10 cellular contexts compared by ENCODE assay signal in the genomic region with DNA sequence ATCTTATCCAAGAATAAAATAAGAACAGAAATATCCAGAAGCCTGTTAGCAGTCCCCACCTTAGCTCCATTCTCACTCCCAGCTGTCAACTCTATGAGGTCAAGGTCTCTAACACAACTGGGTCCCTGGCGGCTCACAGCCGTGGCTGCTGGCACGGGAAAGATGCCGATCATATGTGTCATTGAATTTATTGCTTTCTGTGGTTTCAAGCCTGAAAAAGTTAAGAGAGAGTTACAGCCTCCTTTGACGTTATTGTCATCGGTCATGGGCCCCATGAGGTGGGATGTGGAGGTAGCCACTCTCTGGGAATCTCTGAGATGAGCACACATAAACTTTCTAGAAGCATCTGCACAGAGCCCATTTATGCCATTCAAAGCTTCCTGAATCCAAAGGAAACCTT. TPM values are rescaled to one million over a fixed set of nuclear protein-coding genes. Genes with fewer than 3 reads are reported as not detected.
DNase-seq lines count a peak whose midpoint lies in the region; ATAC-seq and TF ChIP-seq lines count a peak whose summit lies in the region.
"Had no signal": no experiment of that assay in that cellular context is flagged by ENCODE, and none has a peak within 500 bp of the region (broad histone marks: within the 10 kb centered on the region; RNA-seq: fewer than 3 reads in every experiment).

No MANE protein-coding gene starts in this region.

- no peaks in the 10 kb centered on the region for H3K27me3 ChIP-seq in Caco-2 (replicated peaks; ENCODE audit: control insufficient read depth, insufficient read depth, low read length)
- H3K27me3 ChIP-seq in right cardiac atrium (ENCODE audit: control insufficient read depth, insufficient read depth), result no peaks in the 10 kb centered on the region

- no peak overlapping the region for H3K27ac ChIP-seq in right cardiac atrium (ENCODE audit: low read length)

- H3K9me3 Mint-ChIP-seq in Caco-2 (ENCODE audit: unreplicated experiment) (no peaks in the 10 kb centered on the region), chondrocyte (ENCODE audit: low read depth) (no peaks in the 10 kb centered on the region), nephron progenitor cell (peaks cover 4% of the 10 kb centered on the region), T-cell (peaks cover 0 to 5% (median 5%) of the 10 kb centered on the region in 3 donors)
- H3K9me3 Mint-ChIP-seq in activated CD4-positive, alpha-beta memory T cell treated with anti-CD3 and anti-CD28 coated beads for 36 hours, result no peaks in the 10 kb centered on the region

- peak; percentile 65 to 79 for DNase-seq in Caco-2
- peak; percentile 93 for DNase-seq in NCI-H226
- no peak for DNase-seq in chondrocyte (ENCODE audit: low spot score)
- peak; percentile 26 for DNase-seq in nephron progenitor cell
- DNase-seq in T-cell, result no peak
- DNase-seq in activated CD4-positive, alpha-beta memory T cell treated with anti-CD3 and anti-CD28 coated beads for 36 hours, result no peak
- DNase-seq in right cardiac atrium, result no peak
- DNase-seq in GM19240 (ENCODE audit: insufficient read length, low spot score), result no peak
- DNase-seq: activated T-cell treated with anti-CD3 and anti-CD28 coated beads, Interleukin-2, amount 50 U/mL, for 72 hours; NCI-H2081 treated with DMSO at 0.1 percent for 48 hours had no signal

- POLR2A ChIA-PET in Caco-2 (lab: Charles Lee), result interaction anchor here (0.8 kb wide), 1 partner anchor 28 kb away, joined by 3 read pairs; no protein-coding TSS in a partner anchor
- POLR2A ChIA-PET in T-cell (lab: Charles Lee), result no interaction called here
- POLR2A ChIA-PET in activated CD4-positive, alpha-beta memory T cell treated with anti-CD3 and anti-CD28 coated beads for 36 hours (lab: Charles Lee), result no interaction called here

- H3K9me3 ChIP-seq in Caco-2 (no peaks in the 10 kb centered on the region), right cardiac atrium (ENCODE audit: control insufficient read depth, low read length) (no peaks in the 10 kb centered on the region)

- ATAC-seq in T-cell (replicated peaks in 1 of 4) (no peak), right cardiac atrium (no peak)
- ATAC-seq: activated T-cell treated with anti-CD3 and anti-CD28 coated beads, Interleukin-2, amount 50 U/mL, for 72 hours had no signal

- CTCF ChIA-PET in Caco-2 (lab: Charles Lee) (interaction anchor here (1.0 kb wide), 1 partner anchor 29 kb away, joined by 3 read pairs; no protein-coding TSS in a partner anchor), T-cell (lab: Charles Lee) (no interaction called here)
- CTCF ChIA-PET in activated CD4-positive, alpha-beta memory T cell treated with anti-CD3 and anti-CD28 coated beads for 36 hours (lab: Charles Lee), result no interaction called here

- H3K27ac Mint-ChIP-seq in Caco-2 (ENCODE audit: unreplicated experiment) (peak overlapping the region; percentile 82), chondrocyte (ENCODE audit: unreplicated experiment) (peak overlapping the region; percentile 97), nephron progenitor cell (peak overlapping the region; percentile 89), T-cell (no peak overlapping the region)
- no peak overlapping the region for H3K27ac Mint-ChIP-seq in activated CD4-positive, alpha-beta memory T cell treated with anti-CD3 and anti-CD28 coated beads for 36 hours
- H3K27ac Mint-ChIP-seq: activated T-cell treated with anti-CD3 and anti-CD28 coated beads, Interleukin-2, amount 50 U/mL, for 72 hours had no signal

- H3K4me1 Mint-ChIP-seq in Caco-2 (ENCODE audit: low read depth, unreplicated experiment) (peaks cover 26% of the 10 kb centered on the region), chondrocyte (ENCODE audit: low read depth) (peaks cover 42% of the 10 kb centered on the region), nephron progenitor cell (peaks cover 36% of the 10 kb centered on the region), T-cell (peaks cover 2 to 7% (median 7%) of the 10 kb centered on the region in 3 donors)
- H3K4me1 Mint-ChIP-seq in activated CD4-positive, alpha-beta memory T cell treated with anti-CD3 and anti-CD28 coated beads for 36 hours (ENCODE audit: low read depth), result no peaks in the 10 kb centered on the region

- H3K4me3 ChIP-seq in Caco-2 (ENCODE audit: low read depth, low read length) (no peak overlapping the region), right cardiac atrium (ENCODE audit: low read length) (no peak overlapping the region)

- H3K4me1 ChIP-seq in Caco-2 (peaks cover 60% of the 10 kb centered on the region), right cardiac atrium (ENCODE audit: control insufficient read depth, insufficient read depth, low read length) (no peaks in the 10 kb centered on the region)

- H3K27me3 Mint-ChIP-seq in Caco-2 (ENCODE audit: insufficient read depth, unreplicated experiment), result no peaks in the 10 kb centered on the region
- H3K27me3 Mint-ChIP-seq in chondrocyte (ENCODE audit: low read depth), result no peaks in the 10 kb centered on the region
- H3K27me3 Mint-ChIP-seq in nephron progenitor cell (ENCODE audit: low read depth, poor library complexity), result no peaks in the 10 kb centered on the region
- no peaks in the 10 kb centered on the region for H3K27me3 Mint-ChIP-seq in T-cell
- no peaks in the 10 kb centered on the region for H3K27me3 Mint-ChIP-seq in activated CD4-positive, alpha-beta memory T cell treated with anti-CD3 and anti-CD28 coated beads for 36 hours

- H3K4me3 Mint-ChIP-seq in Caco-2 (ENCODE audit: unreplicated experiment) (peak overlapping the region; percentile 10), chondrocyte (ENCODE audit: unreplicated experiment) (peak overlapping the region; percentile 17), nephron progenitor cell (no peak overlapping the region), T-cell (no peak overlapping the region)
- no peak overlapping the region for H3K4me3 Mint-ChIP-seq in activated CD4-positive, alpha-beta memory T cell treated with anti-CD3 and anti-CD28 coated beads for 36 hours
- H3K4me3 Mint-ChIP-seq: activated T-cell treated with anti-CD3 and anti-CD28 coated beads, Interleukin-2, amount 50 U/mL, for 72 hours had no signal

- H3K36me3 Mint-ChIP-seq in Caco-2 (ENCODE audit: insufficient read depth, unreplicated experiment) (peaks cover 29% of the 10 kb centered on the region), chondrocyte (ENCODE audit: low read depth) (peaks cover 2% of the 10 kb centered on the region), nephron progenitor cell (ENCODE audit: low read depth) (peaks cover 6% of the 10 kb centered on the region), T-cell (no peaks in the 10 kb centered on the region)
- H3K36me3 Mint-ChIP-seq in activated CD4-positive, alpha-beta memory T cell treated with anti-CD3 and anti-CD28 coated beads for 36 hours, result no peaks in the 10 kb centered on the region

- 37% methylated on average over 6 of the region's 6 CpGs for WGBS in right cardiac atrium

- intact Hi-C loops in Caco-2 (cut with micrococcal nuclease; ENCODE audit: unreplicated experiment), result no loop called here
- intact Hi-C loops in activated CD4-positive, alpha-beta memory T cell treated with anti-CD3 and anti-CD28 coated beads for 36 hours (cut with micrococcal nuclease), result no loop called here
- intact Hi-C loops in right cardiac atrium (cut with DNase I), result no loop called here

- BruUV-seq in Caco-2 (replicated peaks; lab: Mats Ljungman, UMichigan), result no TSS peak

- TF ChIP-seq CTCF in Caco-2 (IDR thresholded peaks at IDR 0.05; ENCODE audit: insufficient read depth in 1 of 2, low read depth in 1 of 2, low read length in 1 of 2, severe bottlenecking in 1 of 2, unreplicated experiment in 1 of 2) (no peak), chondrocyte (IDR thresholded peaks at IDR 0.05) (no peak), nephron progenitor cell (IDR thresholded peaks at IDR 0.05) (no peak)

- no peaks in the 10 kb centered on the region; the same call in 1 of the 2 replicates for H3K36me3 ChIP-seq in Caco-2 (ENCODE audit: control insufficient read depth, insufficient read depth, low read length)

RNA-seq across cellular contexts. Expression of gene CABLES1, which starts 28.7 kb away (rescaled TPM):
- total RNA-seq in Caco-2 (2022) (27.2 and 29.5 TPM in 2 replicates), chondrocyte (26.2 to 46.3 TPM (median 29.3 TPM) in 3 replicates), T-cell (1 to 10 TPM in 2 of 5 donors, under 1 TPM in 3; 0.23 to 1.7 (median 0.85) TPM), right cardiac atrium (1 to 10 TPM; 3.5 to 5.6 (median 4.5) TPM)
- total RNA-seq in activated CD4-positive, alpha-beta memory T cell treated with anti-CD3 and anti-CD28 coated beads for 36 hours, result 1 to 10 TPM; 1.2 to 2.2 TPM
- polyA plus RNA-seq in right cardiac atrium, result 3.2 TPM

Comparison
In these comparisons a context has a peak if more than half of its experiments do, and no peak if none do; other contexts are left out.
1. DNase-seq: peak in Caco-2 (2 of 2), NCI-H226 (single experiment) and nephron progenitor cell (single experiment); none in chondrocyte (single experiment), T-cell (0 of 34), activated CD4-positive, alpha-beta memory T cell treated with anti-CD3 and anti-CD28 coated beads for 36 hours (single experiment), right cardiac atrium (0 of 3) and GM19240 (single experiment).
2. H3K27ac Mint-ChIP-seq: peak in Caco-2 (single experiment), chondrocyte (single experiment) and nephron progenitor cell (single experiment); none in T-cell (0 of 2) and activated CD4-positive, alpha-beta memory T cell treated with anti-CD3 and anti-CD28 coated beads for 36 hours (single experiment).
3. H3K4me3 Mint-ChIP-seq: peak in Caco-2 (single experiment) and chondrocyte (single experiment); none in nephron progenitor cell (single experiment), T-cell (0 of 3) and activated CD4-positive, alpha-beta memory T cell treated with anti-CD3 and anti-CD28 coated beads for 36 hours (single experiment).